ENCODE assay signal across 11 cellular contexts in the genomic region with DNA sequence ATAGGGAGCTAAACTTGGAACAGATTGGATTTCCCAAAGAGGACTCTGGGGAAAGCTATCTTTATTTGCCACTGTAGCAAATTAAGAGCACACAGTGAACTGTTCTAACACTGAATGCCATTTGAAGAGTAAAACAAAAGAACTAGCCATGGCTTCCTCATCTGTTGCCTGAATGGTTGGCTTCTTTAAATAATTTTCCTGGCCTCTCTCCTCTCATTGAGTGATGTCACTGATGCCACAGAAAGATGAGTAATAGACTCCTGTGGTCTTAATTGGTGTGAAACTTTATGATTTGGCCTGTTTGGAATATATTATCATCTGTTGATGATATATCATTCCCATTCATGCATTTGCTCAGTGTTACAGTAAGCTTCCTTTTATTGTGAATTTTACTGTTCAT. TPM values are rescaled to one million over a fixed set of nuclear protein-coding genes. Genes with fewer than 3 reads are reported as not detected.
DNase-seq lines count a peak whose midpoint lies in the region; ATAC-seq and TF ChIP-seq lines count a peak whose summit lies in the region.
"Had no signal": no experiment of that assay in that cellular context is flagged by ENCODE, and none has a peak within 500 bp of the region (broad histone marks: within the 10 kb centered on the region; RNA-seq: fewer than 3 reads in every experiment).

No MANE protein-coding gene starts in this region.

- TF ChIP-seq CTCF in GM13976 (IDR thresholded peaks at IDR 0.05; ENCODE audit: borderline replicate concordance, control extremely low read depth, extremely low read depth, insufficient read depth, missing control alignments): no peak

- in situ Hi-C loops in GM13976 (cut with MboI; ENCODE audit: low sequenced_read_pairs, unreplicated experiment): no loop called here

- peak; percentile 69 to 84 for ATAC-seq in activated CD4-positive, CD25-positive, alpha-beta regulatory T cell treated with anti-CD3 and anti-CD28 coated beads, Interleukin-2, amount 50 U/mL, for 24 hours
- no peak for ATAC-seq in HG03520 (IDR thresholded peaks at IDR 0.05; ENCODE audit: unreplicated experiment)

- H3K4me3 ChIP-seq in skeletal muscle cell (ENCODE audit: low read depth, low read length): no peak overlapping the region

- DNase-seq in activated CD4-positive, CD25-positive, alpha-beta regulatory T cell treated with anti-CD3 and anti-CD28 coated beads, Interleukin-2, amount 50 U/mL, for 72 hours: no peak
- DNase-seq in NCI-H446 (lab: John Stamatoyannopoulos, UW) (peak; percentile 40 to 72), dermis microvascular lymphatic vessel endothelial cell (ENCODE audit: low read depth in 2 of 2) (peak; percentile 22 to 42), skeletal muscle cell (ENCODE audit: low read depth) (peak; percentile 19), GM13976 (ENCODE audit: low spot score) (no peak), AML-193 (lab: John Stamatoyannopoulos, UW) (no peak)
- DNase-seq: BE2C, NCI-H1048, occipital lobe had no signal

RNA-seq across cellular contexts. Expression of gene WDR20, which starts 42.5 kb away (rescaled TPM):
- 13.7 and 14.3 TPM in 2 replicates for total RNA-seq in dermis microvascular lymphatic vessel endothelial cell

Comparison
In these comparisons a context has a peak if more than half of its experiments do, and no peak if none do; other contexts are left out.
1. DNase-seq: peak in NCI-H446 (2 of 2), dermis microvascular lymphatic vessel endothelial cell (2 of 2) and skeletal muscle cell (single experiment); none in activated CD4-positive, CD25-positive, alpha-beta regulatory T cell treated with anti-CD3 and anti-CD28 coated beads, Interleukin-2, amount 50 U/mL, for 72 hours (single experiment), GM13976 (single experiment) and AML-193 (0 of 2).